In the genomic region with DNA sequence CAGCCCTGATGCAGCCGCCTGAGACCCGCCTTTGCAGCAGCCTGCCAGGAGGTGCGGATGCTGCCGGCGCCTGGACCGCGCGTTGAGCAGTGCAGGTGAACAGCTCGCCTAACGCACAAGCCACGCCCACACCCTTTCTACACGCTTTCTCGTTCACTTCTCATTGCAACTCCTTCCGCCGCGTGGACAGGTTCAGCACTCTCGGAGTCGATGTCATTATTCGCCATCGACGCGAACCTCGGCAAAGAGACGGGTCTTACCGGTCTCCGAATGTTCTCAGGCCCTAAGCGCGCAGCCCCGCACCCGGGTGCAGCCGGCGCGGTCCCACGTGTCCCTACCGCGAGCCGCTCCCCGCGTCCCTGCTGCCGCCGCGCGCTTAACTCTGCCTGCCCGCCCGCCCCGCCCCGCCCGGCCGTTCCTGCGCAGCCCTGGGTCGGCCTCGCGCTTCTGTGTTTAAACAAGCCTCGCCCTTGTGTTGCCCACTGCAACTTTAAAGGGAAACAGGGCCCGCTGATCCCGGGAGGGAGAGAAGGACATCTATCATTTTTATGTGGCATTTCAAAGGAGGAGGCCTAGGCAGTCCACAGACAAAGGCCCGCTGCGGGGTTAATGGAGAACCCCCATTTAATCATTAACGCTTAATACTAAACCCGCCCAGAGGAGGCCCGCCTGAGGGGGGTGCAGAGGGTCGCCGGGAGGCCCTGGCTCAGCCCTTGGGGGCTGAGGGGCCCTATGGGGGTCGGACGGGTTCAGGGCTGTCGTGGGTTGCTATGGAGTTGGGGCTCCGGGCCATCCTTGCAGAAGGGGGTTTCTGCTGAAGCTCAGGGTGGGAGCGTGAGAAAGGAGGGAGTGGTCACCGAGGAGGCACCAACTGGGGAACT, we compare ENCODE assay signal across 8 cellular contexts.
DNase-seq lines count a peak whose midpoint lies in the region; ATAC-seq and TF ChIP-seq lines count a peak whose summit lies in the region.

No MANE protein-coding gene starts in this region.

- H3K36me3 ChIP-seq in H7 (replicated peaks; ENCODE audit: control insufficient read depth, insufficient read depth, low read length) (no peaks in the 10 kb centered on the region), mucosa of descending colon (ENCODE audit: low read depth) (no peaks in the 10 kb centered on the region), thoracic aorta (no peaks in the 10 kb centered on the region)

- H3K27me3 ChIP-seq in H7 (ENCODE audit: control insufficient read depth, insufficient read depth, low read length) (peaks cover 21% of the 10 kb centered on the region), dorsolateral prefrontal cortex (peaks cover 0 to 4% (median 0%) of the 10 kb centered on the region in 45 donors), thoracic aorta (replicated peaks; ENCODE audit: insufficient read depth) (no peaks in the 10 kb centered on the region)

- H3K4me3 ChIP-seq in H7 (ENCODE audit: insufficient read depth, low read depth, low read length) (peak overlapping the region; percentile 39), dorsolateral prefrontal cortex (peak overlapping the region; percentile 39 to 77 (median 61)), mucosa of descending colon (no peak overlapping the region), thoracic aorta (peak overlapping the region; percentile 63)

- H3K27ac ChIP-seq in dorsolateral prefrontal cortex (peak overlapping the region in 5 of 59 donors; percentile 18 to 43 (median 37)), thoracic aorta (no peak overlapping the region)

- intact Hi-C loops in dorsolateral prefrontal cortex (cut with DNase I) (no loop called here), mucosa of descending colon (cut with DNase I, micrococcal nuclease) (no loop called here)

- DNase-seq in H7 (peak; percentile 84), NCI-H345 (lab: John Stamatoyannopoulos, UW) (peak; percentile 72), dorsolateral prefrontal cortex (peak in 7 of 10 donors; percentile 9 to 57 (median 35)), mucosa of descending colon (peak; percentile 76 to 82 (median 81)), thoracic aorta (ENCODE audit: low spot score) (no peak), hepatic stellate cell (ENCODE audit: low spot score) (no peak), midbrain (lab: John Stamatoyannopoulos, UW) (no peak), AG08395 (ENCODE audit: low spot score) (no peak)

- TF ChIP-seq CTCF in dorsolateral prefrontal cortex (IDR thresholded peaks at IDR 0.05 in 54 of 56, conservative IDR thresholded peaks at IDR 0.05 in 2 of 56; ENCODE audit: low read depth in 1 of 56, partially characterized antibody in 56 of 56) (no peak), mucosa of descending colon (IDR thresholded peaks at IDR 0.05) (no peak), thoracic aorta (IDR thresholded peaks at IDR 0.05) (no peak)

- ATAC-seq in mucosa of descending colon (peak; percentile 90), thoracic aorta (ENCODE audit: insufficient number of reproducible peaks, low FRiP score, low read depth) (no peak)

- H3K9me3 ChIP-seq in mucosa of descending colon, result no peaks in the 10 kb centered on the region
- peaks cover 2% of the 10 kb centered on the region for H3K9me3 ChIP-seq in thoracic aorta

- H3K4me1 ChIP-seq in mucosa of descending colon (ENCODE audit: low read depth) (peaks cover 16% of the 10 kb centered on the region), thoracic aorta (ENCODE audit: control insufficient read depth in 1 of 2, low read depth in 2 of 2) (peaks cover 4 to 9% of the 10 kb centered on the region in 2 donors)

Comparison
In these comparisons a context has a peak if more than half of its experiments do, and no peak if none do; other contexts are left out.
1. DNase-seq: peak in H7 (single experiment), NCI-H345 (single experiment), dorsolateral prefrontal cortex (7 of 10) and mucosa of descending colon (3 of 3); none in thoracic aorta (single experiment), hepatic stellate cell (single experiment), midbrain (single experiment) and AG08395 (single experiment).